31 cellular contexts compared by ENCODE assay signal in the genomic region with DNA sequence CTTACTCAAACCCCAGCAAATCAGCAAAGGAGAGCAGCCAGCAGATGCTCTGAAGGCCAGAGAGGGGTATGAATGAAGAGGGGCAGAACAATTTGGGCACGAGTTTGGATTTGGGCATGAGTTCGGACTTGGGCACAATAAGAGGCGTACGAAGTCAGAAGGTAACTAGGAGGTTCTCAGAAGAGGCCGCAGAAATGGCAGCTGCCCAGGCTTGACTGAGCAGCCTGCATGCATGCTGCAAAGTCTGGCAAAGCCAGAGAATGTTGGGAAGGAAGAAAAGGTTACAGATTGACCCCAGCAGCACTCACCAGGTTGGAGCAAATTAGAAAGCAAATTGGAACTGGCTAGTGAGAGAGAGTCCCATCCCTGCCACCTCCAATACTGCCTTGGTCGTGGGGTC. TPM values are rescaled to one million over a fixed set of nuclear protein-coding genes. Genes with fewer than 3 reads are reported as not detected.
"Had no signal": no experiment of that assay in that cellular context is flagged by ENCODE, and none has a peak within 500 bp of the region (broad histone marks: within the 10 kb centered on the region; RNA-seq: fewer than 3 reads in every experiment).

No MANE protein-coding gene starts in this region.

- H3K27ac Mint-ChIP-seq: activated B cell treated with CpG ODN at 0.5 μM for 24 hours; activated CD4-positive, alpha-beta T cell treated with anti-CD3 and anti-CD28 coated beads, Interleukin-2, amount 10 ng/mL, durations not matched to agents 24 days and 14 days; activated naive CD4-positive, alpha-beta T cell treated with anti-CD3 and anti-CD28 coated beads, Interleukin-2, amount 50 U/mL, for 72 hours; activated naive CD8-positive, alpha-beta T cell treated with anti-CD3 and anti-CD28 coated beads, Interleukin-2, amount 50 U/mL, for 24 hours; T-cell had no signal

- H3K4me1 Mint-ChIP-seq: activated B cell treated with CpG ODN at 0.5 μM for 24 hours; activated CD4-positive, alpha-beta T cell treated with anti-CD3 and anti-CD28 coated beads, Interleukin-2, amount 10 ng/mL, durations not matched to agents 24 days and 14 days; activated naive CD8-positive, alpha-beta T cell treated with anti-CD3 and anti-CD28 coated beads, Interleukin-2, amount 50 U/mL, for 24 hours; T-cell had no signal

- H3K36me3 ChIP-seq: brain microvascular endothelial cell, cardiac muscle cell had no signal

- H3K27me3 ChIP-seq: brain microvascular endothelial cell, cardiac muscle cell had no signal

- H3K27me3 Mint-ChIP-seq: activated B cell treated with CpG ODN at 0.5 μM for 24 hours; activated CD4-positive, alpha-beta T cell treated with anti-CD3 and anti-CD28 coated beads, Interleukin-2, amount 10 ng/mL, durations not matched to agents 24 days and 14 days; activated naive CD8-positive, alpha-beta T cell treated with anti-CD3 and anti-CD28 coated beads, Interleukin-2, amount 50 U/mL, for 24 hours; T-cell had no signal

- H3K27ac ChIP-seq: brain microvascular endothelial cell, cardiac muscle cell, SK-N-MC had no signal

- H3K9me3 Mint-ChIP-seq: activated B cell treated with CpG ODN at 0.5 μM for 24 hours; activated CD4-positive, alpha-beta T cell treated with anti-CD3 and anti-CD28 coated beads, Interleukin-2, amount 10 ng/mL, durations not matched to agents 24 days and 14 days; activated naive CD4-positive, alpha-beta T cell treated with anti-CD3 and anti-CD28 coated beads, Interleukin-2, amount 50 U/mL, for 72 hours; activated naive CD8-positive, alpha-beta T cell treated with anti-CD3 and anti-CD28 coated beads, Interleukin-2, amount 50 U/mL, for 24 hours; activated T-cell treated with anti-CD3 and anti-CD28 coated beads, Interleukin-2, amount 50 U/mL, for 4 hours; T-cell had no signal

- DNase-seq: activated B cell treated with CpG ODN at 0.5 μM for 24 hours; activated CD4-positive, alpha-beta T cell treated with anti-CD3 and anti-CD28 coated beads for 1 hour; activated CD4-positive, alpha-beta T cell treated with anti-CD3 and anti-CD28 coated beads, Interleukin-2, amount 10 ng/mL, durations not matched to agents 24 days and 14 days; activated CD4-positive, alpha-beta T cell treated with anti-CD3 and anti-CD28 coated beads, Interleukin-2, amount 50 U/mL, for 48 hours; activated CD8-positive, alpha-beta memory T cell treated with anti-CD3 and anti-CD28 coated beads for 24 hours; activated effector memory CD4-positive, alpha-beta T cell treated with anti-CD3 and anti-CD28 coated beads, Interleukin-2, amount 50 U/mL, for 16 hours; activated naive CD4-positive, alpha-beta T cell treated with Interleukin-2 at 50 U/mL for 16 hours; activated naive CD8-positive, alpha-beta T cell treated with anti-CD3 and anti-CD28 coated beads, Interleukin-2, amount 50 U/mL, for 24 hours; activated T-cell treated with anti-CD3 and anti-CD28 coated beads, Interleukin-2, amount 50 U/mL, for 4 hours; amniotic stem cell; brain microvascular endothelial cell; KG1; NCI-H1048; NCI-H1417 treated with DMSO at 0.1 percent for 48 hours; NCI-H1694; NCI-H2029 treated with DMSO at 0.1 percent for 48 hours; NCI-H345; NCI-H510A; NCI-H526 treated with DMSO at 0.1 percent for 48 hours; NCI-H82; NK-92 treated with Interleukin-12 subunit alpha and Interleukin-12 subunit beta, amount 100 ng/mL, for 24 hours; OCI-M1; RPMI8226; T-cell; T-helper 2 cell; T1000 had no signal

- H3K4me3 Mint-ChIP-seq: activated B cell treated with CpG ODN at 0.5 μM for 24 hours; activated CD4-positive, alpha-beta T cell treated with anti-CD3 and anti-CD28 coated beads, Interleukin-2, amount 10 ng/mL, durations not matched to agents 24 days and 14 days; activated naive CD8-positive, alpha-beta T cell treated with anti-CD3 and anti-CD28 coated beads, Interleukin-2, amount 50 U/mL, for 24 hours; activated T-cell treated with anti-CD3 and anti-CD28 coated beads, Interleukin-2, amount 50 U/mL, for 4 hours; T-cell had no signal

- H3K4me3 ChIP-seq: cardiac muscle cell, SK-N-MC had no signal

- ATAC-seq: activated naive CD4-positive, alpha-beta T cell treated with anti-CD3 and anti-CD28 coated beads, Interleukin-2, amount 50 U/mL, for 72 hours; activated naive CD8-positive, alpha-beta T cell treated with anti-CD3 and anti-CD28 coated beads, Interleukin-2, amount 50 U/mL, for 24 hours; activated T-cell treated with anti-CD3 and anti-CD28 coated beads, Interleukin-2, amount 50 U/mL, for 4 hours; Panc1; Right ventricle myocardium inferior; T-cell had no signal

- H3K36me3 Mint-ChIP-seq: activated naive CD4-positive, alpha-beta T cell treated with anti-CD3 and anti-CD28 coated beads, Interleukin-2, amount 50 U/mL, for 72 hours; T-cell had no signal

RNA-seq across cellular contexts. Expression of a gene that starts 15.2 kb away (rescaled TPM):
- total RNA-seq: activated B cell treated with CpG ODN at 0.5 μM for 24 hours; activated CD4-positive, alpha-beta T cell treated with anti-CD3 and anti-CD28 coated beads, Interleukin-2, amount 10 ng/mL, durations not matched to agents 24 days and 14 days; activated T-cell treated with anti-CD3 and anti-CD28 coated beads, Interleukin-2, amount 50 U/mL, for 4 hours had no signal
